Comparison of ENCODE assay signal across 36 cellular contexts in the genomic region with DNA sequence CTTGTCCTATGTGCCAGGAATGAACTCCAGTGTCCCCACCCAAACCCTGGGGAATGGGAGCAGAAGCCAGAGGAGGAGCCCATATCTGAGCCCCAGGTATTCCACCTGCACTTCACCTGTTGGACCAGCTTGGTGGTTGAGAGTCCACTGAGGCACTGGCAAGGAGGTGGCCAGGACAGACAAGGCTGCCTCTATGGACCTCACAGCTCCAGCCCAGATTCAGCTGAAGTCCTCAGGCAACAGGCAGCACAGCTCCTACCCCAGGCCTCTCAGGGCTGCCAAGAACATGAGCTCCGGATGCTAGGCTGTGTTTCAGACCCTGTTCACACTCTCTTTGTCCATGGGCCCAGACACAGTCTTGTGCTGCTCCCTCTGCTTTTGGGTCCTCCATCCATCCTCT. TPM values are rescaled to one million over a fixed set of nuclear protein-coding genes. Genes with fewer than 3 reads are reported as not detected.
"Had no signal": no experiment of that assay in that cellular context is flagged by ENCODE, and none has a peak within 500 bp of the region (broad histone marks: within the 10 kb centered on the region; RNA-seq: fewer than 3 reads in every experiment).

No MANE protein-coding gene starts in this region.

- ATAC-seq: activated CD4-positive, alpha-beta T cell treated with anti-CD3 and anti-CD28 coated beads for 36 hours; activated CD4-positive, CD25-positive, alpha-beta regulatory T cell treated with anti-CD3 and anti-CD28 coated beads, Interleukin-2, amount 50 U/mL, for 24 hours; activated naive CD4-positive, alpha-beta T cell treated with anti-CD3 and anti-CD28 coated beads, Interleukin-2, amount 50 U/mL, for 72 hours; body of pancreas; PC-3 had no signal

- H3K9me3 ChIP-seq: adrenal gland, body of pancreas, breast epithelium, Peyer's patch, SJSA1, SK-N-SH had no signal

- H3K27ac Mint-ChIP-seq: activated CD4-positive, alpha-beta T cell treated with anti-CD3 and anti-CD28 coated beads for 36 hours; activated CD4-positive, alpha-beta T cell treated with anti-CD3 and anti-CD28 coated beads, Interleukin-2, amount 10 ng/mL, durations not matched to agents 7 days and 5 days; activated naive CD4-positive, alpha-beta T cell treated with anti-CD3 and anti-CD28 coated beads, Interleukin-2, amount 50 U/mL, for 72 hours; activated T-cell treated with anti-CD3 and anti-CD28 coated beads, Interleukin-2, amount 50 U/mL, for 24 hours; activated T-helper 2 cell treated with anti-CD3 and anti-CD28 coated beads, Interferon-gamma antibody, Interleukin-2, Interleukin-4, amounts not matched to agents 10 μg/mL and 5 μg/mL and 100 μg/mL, durations not matched to agents 14 hours and 24 hours and 36 hours; T-helper 1 cell treated with Interleukin-12 subunit alpha and Interleukin-12 subunit beta and Interleukin-4 antibody, amounts not matched to agents 30 μg/mL and 1 μg/mL, for 36 hours; T-helper 2 cell treated with Interferon-gamma antibody and Interleukin-4, amounts not matched to agents 5 μg/mL and 100 μg/mL, for 36 hours had no signal

- H3K4me3 Mint-ChIP-seq: activated CD4-positive, alpha-beta T cell treated with anti-CD3 and anti-CD28 coated beads for 36 hours; activated CD4-positive, alpha-beta T cell treated with anti-CD3 and anti-CD28 coated beads, Interleukin-2, amount 10 ng/mL, durations not matched to agents 7 days and 5 days; activated T-cell treated with anti-CD3 and anti-CD28 coated beads, Interleukin-2, amount 50 U/mL, for 24 hours; T-helper 1 cell treated with Interleukin-12 subunit alpha and Interleukin-12 subunit beta and Interleukin-4 antibody, amounts not matched to agents 30 μg/mL and 1 μg/mL, for 36 hours; T-helper 2 cell treated with Interferon-gamma antibody and Interleukin-4, amounts not matched to agents 5 μg/mL and 100 μg/mL, for 36 hours had no signal

- H3K9me3 Mint-ChIP-seq: activated CD4-positive, alpha-beta T cell treated with anti-CD3 and anti-CD28 coated beads, Interleukin-2, amount 10 ng/mL, durations not matched to agents 7 days and 5 days; activated naive CD4-positive, alpha-beta T cell treated with anti-CD3 and anti-CD28 coated beads, Interleukin-2, amount 50 U/mL, for 72 hours; activated T-cell treated with anti-CD3 and anti-CD28 coated beads, Interleukin-2, amount 50 U/mL, for 24 hours; T-helper 1 cell treated with Interleukin-12 subunit alpha and Interleukin-12 subunit beta and Interleukin-4 antibody, amounts not matched to agents 30 μg/mL and 1 μg/mL, for 36 hours; T-helper 2 cell treated with Interferon-gamma antibody and Interleukin-4, amounts not matched to agents 5 μg/mL and 100 μg/mL, for 36 hours had no signal

- H3K4me2 ChIP-seq: KMS-11, SK-N-SH had no signal

- H3K4me1 ChIP-seq: adrenal gland, body of pancreas, breast epithelium, Peyer's patch, SJSA1 had no signal

- H3K9me2 ChIP-seq: SK-N-SH had no signal

- H3K27me3 ChIP-seq: body of pancreas, breast epithelium, Peyer's patch had no signal

- H3K27ac ChIP-seq: adrenal gland, body of pancreas, breast epithelium, KMS-11, Peyer's patch, SJSA1 had no signal

- DNase-seq: activated CD4-positive, alpha-beta T cell treated with anti-CD3 and anti-CD28 coated beads for 36 hours; activated CD4-positive, alpha-beta T cell treated with anti-CD3 and anti-CD28 coated beads, Interleukin-2, amount 10 ng/mL, durations not matched to agents 7 days and 5 days; activated CD4-positive, alpha-beta T cell treated with anti-CD3 and anti-CD28 coated beads, Interleukin-2, amount 50 U/mL, for 48 hours; activated gamma-delta T cell; activated naive CD4-positive, alpha-beta T cell treated with Interleukin-2 at 50 U/mL for 16 hours; activated T-cell treated with anti-CD3 and anti-CD28 coated beads, Interleukin-2, amount 50 U/mL, for 24 hours; adrenal gland; body of pancreas; NCI-H1092 treated with DMSO at 0.1 percent for 48 hours; NCI-H1417; NCI-H146; NCI-H187; NCI-H2029 treated with DMSO at 0.1 percent for 48 hours; NCI-H2107; NCI-H2171; NCI-H510A; NCI-H526; NCI-H748 treated with DMSO at 0.1 percent for 48 hours; NK-92 treated with Interleukin-12 subunit alpha and Interleukin-12 subunit beta, amount 100 ng/mL, for 24 hours; PC-3; Peyer's patch; RPMI8226; SHP77 treated with DMSO at 0.1 percent for 48 hours; SK-N-SH had no signal

- H3K27me3 Mint-ChIP-seq: activated T-cell treated with anti-CD3 and anti-CD28 coated beads, Interleukin-2, amount 50 U/mL, for 24 hours had no signal

- H3K4me1 Mint-ChIP-seq: activated CD4-positive, alpha-beta T cell treated with anti-CD3 and anti-CD28 coated beads for 36 hours; activated CD4-positive, alpha-beta T cell treated with anti-CD3 and anti-CD28 coated beads, Interleukin-2, amount 10 ng/mL, durations not matched to agents 7 days and 5 days had no signal

- H3K4me3 ChIP-seq: adrenal gland, body of pancreas, breast epithelium, Peyer's patch, SJSA1 had no signal

- H3K36me3 Mint-ChIP-seq: activated naive CD4-positive, alpha-beta T cell treated with anti-CD3 and anti-CD28 coated beads, Interleukin-2, amount 50 U/mL, for 72 hours had no signal

- H3K36me3 ChIP-seq: adrenal gland, breast epithelium, Peyer's patch, SJSA1 had no signal

RNA-seq across cellular contexts. Expression of a gene that starts 2.9 kb away (rescaled TPM):
- total RNA-seq: activated CD4-positive, alpha-beta T cell treated with anti-CD3 and anti-CD28 coated beads for 36 hours; activated CD4-positive, alpha-beta T cell treated with anti-CD3 and anti-CD28 coated beads, Interleukin-2, amount 10 ng/mL, durations not matched to agents 7 days and 5 days; activated CD8-positive, alpha-beta memory T cell treated with anti-CD3 and anti-CD28 coated beads for 36 hours; activated naive CD4-positive, alpha-beta T cell treated with anti-CD3 and anti-CD28 coated beads, Interleukin-2, amount 50 U/mL, for 72 hours; activated T-helper 2 cell treated with anti-CD3 and anti-CD28 coated beads, Interferon-gamma antibody, Interleukin-2, Interleukin-4, amounts not matched to agents 10 μg/mL and 5 μg/mL and 100 μg/mL, durations not matched to agents 14 hours and 24 hours and 36 hours; adrenal gland; astrocyte; body of pancreas; breast epithelium; cardiac septum; M059J; PC-3; Peyer's patch; SJSA1 had no signal
- polyA plus RNA-seq: adrenal gland, SK-N-SH had no signal

RNA-seq across cellular contexts. Expression of a gene that starts 5.9 kb away (rescaled TPM):
- total RNA-seq: activated CD4-positive, alpha-beta T cell treated with anti-CD3 and anti-CD28 coated beads for 36 hours; activated CD4-positive, alpha-beta T cell treated with anti-CD3 and anti-CD28 coated beads, Interleukin-2, amount 10 ng/mL, durations not matched to agents 7 days and 5 days; activated CD8-positive, alpha-beta memory T cell treated with anti-CD3 and anti-CD28 coated beads for 36 hours; activated naive CD4-positive, alpha-beta T cell treated with anti-CD3 and anti-CD28 coated beads, Interleukin-2, amount 50 U/mL, for 72 hours; activated T-helper 2 cell treated with anti-CD3 and anti-CD28 coated beads, Interferon-gamma antibody, Interleukin-2, Interleukin-4, amounts not matched to agents 10 μg/mL and 5 μg/mL and 100 μg/mL, durations not matched to agents 14 hours and 24 hours and 36 hours; adrenal gland; body of pancreas; breast epithelium; cardiac septum; M059J; Peyer's patch; SJSA1 had no signal
- polyA plus RNA-seq: adrenal gland, SK-N-SH had no signal

RNA-seq across cellular contexts. Expression of a gene that starts 12.2 kb away (rescaled TPM):
- total RNA-seq: activated CD4-positive, alpha-beta T cell treated with anti-CD3 and anti-CD28 coated beads for 36 hours; activated CD4-positive, alpha-beta T cell treated with anti-CD3 and anti-CD28 coated beads, Interleukin-2, amount 10 ng/mL, durations not matched to agents 7 days and 5 days; activated CD8-positive, alpha-beta memory T cell treated with anti-CD3 and anti-CD28 coated beads for 36 hours; activated naive CD4-positive, alpha-beta T cell treated with anti-CD3 and anti-CD28 coated beads, Interleukin-2, amount 50 U/mL, for 72 hours; activated T-helper 2 cell treated with anti-CD3 and anti-CD28 coated beads, Interferon-gamma antibody, Interleukin-2, Interleukin-4, amounts not matched to agents 10 μg/mL and 5 μg/mL and 100 μg/mL, durations not matched to agents 14 hours and 24 hours and 36 hours; adrenal gland; astrocyte; body of pancreas; breast epithelium; cardiac septum; M059J; PC-3; Peyer's patch; SJSA1 had no signal
- polyA plus RNA-seq: adrenal gland, SK-N-SH had no signal

RNA-seq across cellular contexts. Expression of a gene that starts 59.6 kb away (rescaled TPM):
- total RNA-seq: activated CD4-positive, alpha-beta T cell treated with anti-CD3 and anti-CD28 coated beads for 36 hours; activated CD4-positive, alpha-beta T cell treated with anti-CD3 and anti-CD28 coated beads, Interleukin-2, amount 10 ng/mL, durations not matched to agents 7 days and 5 days; activated CD8-positive, alpha-beta memory T cell treated with anti-CD3 and anti-CD28 coated beads for 36 hours; activated naive CD4-positive, alpha-beta T cell treated with anti-CD3 and anti-CD28 coated beads, Interleukin-2, amount 50 U/mL, for 72 hours; adrenal gland; astrocyte; body of pancreas; breast epithelium; cardiac septum; M059J; PC-3; Peyer's patch; SJSA1 had no signal
- polyA plus RNA-seq: adrenal gland, SK-N-SH had no signal
